ENCODE assay signal across 20 cellular contexts in genomic region chr6:41273699-41274098, GRCh38. TPM values are rescaled to one million over a fixed set of nuclear protein-coding genes. Genes with fewer than 3 reads are reported as not detected.
DNase-seq lines count a peak whose midpoint lies in the region; ATAC-seq and TF ChIP-seq lines count a peak whose summit lies in the region.
"Had no signal": no experiment of that assay in that cellular context is flagged by ENCODE, and none has a peak within 500 bp of the region (broad histone marks: within the 10 kb centered on the region; RNA-seq: fewer than 3 reads in every experiment).

No MANE protein-coding gene starts in this region.

- TF ChIP-seq RAD21 in SK-N-SH (IDR thresholded peaks at IDR 0.05; ENCODE audit: low read length), result no peak

- no peak overlapping the region for H2BK120ac ChIP-seq in neuronal stem cell (ENCODE audit: low read depth, low read length)

- no peak overlapping the region for H3K27ac Mint-ChIP-seq in GM23338
- peak overlapping the region; percentile 35 for H3K27ac Mint-ChIP-seq in dendritic cell treated with granulocyte-macrophage colony-stimulating factor and Interleukin-4, amounts not matched to agents 40 ng/mL and 50 ng/mL, for 4 days
- H3K27ac Mint-ChIP-seq: CD8-positive, alpha-beta memory T cell; HFFc6 had no signal

- no peak overlapping the region for H2BK5ac ChIP-seq in neuronal stem cell (ENCODE audit: low read length)

- ATAC-seq in GM23338 (peak; percentile 71), mucosa of descending colon (no peak)
- ATAC-seq: K562 had no signal

- H3K36me3 ChIP-seq in GM23338 (ENCODE audit: insufficient read depth), result no peaks in the 10 kb centered on the region
- no peaks in the 10 kb centered on the region for H3K36me3 ChIP-seq in neuronal stem cell (replicated peaks in 1 of 2; ENCODE audit: control insufficient read depth in 2 of 2, insufficient read depth in 2 of 2, low read length in 2 of 2)
- no peaks in the 10 kb centered on the region for H3K36me3 ChIP-seq in SK-N-SH (replicated peaks in 1 of 2; ENCODE audit: control insufficient read depth in 1 of 2, insufficient read depth in 2 of 2, low read length in 1 of 2)
- no peaks in the 10 kb centered on the region for H3K36me3 ChIP-seq in mucosa of descending colon (ENCODE audit: low read depth)

- DNase-seq in NCI-H2029 treated with DMSO at 0.1 percent for 48 hours (lab: John Stamatoyannopoulos, UW), result peak; percentile 21
- DNase-seq in NCI-H2029 (lab: John Stamatoyannopoulos, UW), result no peak
- DNase-seq in GM23338 (ENCODE audit: low spot score), result peak; percentile 17
- no peak for DNase-seq in neuronal stem cell (ENCODE audit: low spot score)
- no peak for DNase-seq in SK-N-SH
- no peak for DNase-seq in mucosa of descending colon
- DNase-seq in coronary artery (ENCODE audit: low spot score), result no peak
- DNase-seq: 8988T; CD8-positive, alpha-beta memory T cell; GF-D8; GOT3; HFFc6; NCI-H2081 treated with DMSO at 0.1 percent for 48 hours; NCI-H446 treated with DMSO at 0.1 percent for 48 hours; NCI-H774; RPMI8226; SIG-M5 had no signal

- no peak overlapping the region for H3K23ac ChIP-seq in neuronal stem cell (ENCODE audit: low read depth, low read length, poor library complexity)

- no peak overlapping the region for H3K14ac ChIP-seq in neuronal stem cell (ENCODE audit: low read length)

- H3K27me3 ChIP-seq in GM23338 (ENCODE audit: insufficient read depth) (no peaks in the 10 kb centered on the region), neuronal stem cell (ENCODE audit: control insufficient read depth in 3 of 3, insufficient read depth in 3 of 3, low read depth in 1 of 3, low read length in 3 of 3) (peaks cover 0 to 16% (median 0%) of the 10 kb centered on the region in 3 experiments), SK-N-SH (ENCODE audit: insufficient read depth) (peaks cover 5% of the 10 kb centered on the region; the same call in 1 of the 2 replicates)

- H3F3A ChIP-seq in GM23338 (replicated peaks; ENCODE audit: low read depth) (no peaks in the 10 kb centered on the region), SK-N-SH (replicated peaks; ENCODE audit: insufficient read depth) (no peaks in the 10 kb centered on the region)

- H3K9me3 Mint-ChIP-seq in GM23338, result peaks cover 6% of the 10 kb centered on the region; the same call in 2 of the 3 replicates
- no peaks in the 10 kb centered on the region for H3K9me3 Mint-ChIP-seq in dendritic cell treated with granulocyte-macrophage colony-stimulating factor and Interleukin-4, amounts not matched to agents 40 ng/mL and 50 ng/mL, for 4 days
- H3K9me3 Mint-ChIP-seq: CD8-positive, alpha-beta memory T cell; HFFc6 had no signal

- H3K79me1 ChIP-seq in neuronal stem cell (ENCODE audit: low read depth, low read length), result no peaks in the 10 kb centered on the region

- H4K8ac ChIP-seq in neuronal stem cell (ENCODE audit: low read depth, low read length), result no peak overlapping the region

- no peak overlapping the region for H3K4me3 Mint-ChIP-seq in GM23338
- H3K4me3 Mint-ChIP-seq in dendritic cell treated with granulocyte-macrophage colony-stimulating factor and Interleukin-4, amounts not matched to agents 40 ng/mL and 50 ng/mL, for 4 days, result no peak overlapping the region
- H3K4me3 Mint-ChIP-seq: CD8-positive, alpha-beta memory T cell; HFFc6 had no signal

- intact Hi-C loops in dendritic cell treated with granulocyte-macrophage colony-stimulating factor and Interleukin-4, amounts not matched to agents 40 ng/mL and 50 ng/mL, for 4 days (cut with micrococcal nuclease), result no loop called here
- intact Hi-C loops in mucosa of descending colon (cut with DNase I, micrococcal nuclease), result no loop called here

- H3K36me3 Mint-ChIP-seq in GM23338 (ENCODE audit: low read depth), result no peaks in the 10 kb centered on the region; the same call in 2 of the 3 replicates
- H3K36me3 Mint-ChIP-seq in dendritic cell treated with granulocyte-macrophage colony-stimulating factor and Interleukin-4, amounts not matched to agents 40 ng/mL and 50 ng/mL, for 4 days (ENCODE audit: low read depth), result no peaks in the 10 kb centered on the region
- H3K36me3 Mint-ChIP-seq: CD8-positive, alpha-beta memory T cell had no signal

- H3K4me3 ChIP-seq in GM23338, result no peak overlapping the region
- no peak overlapping the region for H3K4me3 ChIP-seq in neuronal stem cell (ENCODE audit: low read length in 2 of 2)
- H3K4me3 ChIP-seq in SK-N-SH (ENCODE audit: low read depth in 2 of 2, low read length in 1 of 2), result no peak overlapping the region
- H3K4me3 ChIP-seq in mucosa of descending colon, result no peak overlapping the region
- H3K4me3 ChIP-seq in coronary artery, result no peak overlapping the region
- H3K4me3 ChIP-seq: K562 had no signal

- H2BK15ac ChIP-seq in neuronal stem cell (ENCODE audit: low read length), result no peak overlapping the region

- H3K9me3 ChIP-seq in neuronal stem cell (replicated peaks in 1 of 2; ENCODE audit: control insufficient read depth in 2 of 2, insufficient read depth in 1 of 2, low read depth in 1 of 2, low read length in 2 of 2) (no peaks in the 10 kb centered on the region), SK-N-SH (no peaks in the 10 kb centered on the region), mucosa of descending colon (no peaks in the 10 kb centered on the region)

- H3K4me1 ChIP-seq in GM23338 (ENCODE audit: insufficient read depth) (no peaks in the 10 kb centered on the region), neuronal stem cell (ENCODE audit: control insufficient read depth in 2 of 2, insufficient read depth in 1 of 2, low read depth in 1 of 2, low read length in 2 of 2) (no peaks in the 10 kb centered on the region), SK-N-SH (ENCODE audit: control insufficient read depth in 1 of 2, insufficient read depth in 2 of 2, low read depth in 1 of 2, low read length in 1 of 2) (peaks cover 0 to 4% of the 10 kb centered on the region in 2 experiments; a peak in 2 of 4 replicates), mucosa of descending colon (ENCODE audit: low read depth) (no peaks in the 10 kb centered on the region)

- H4K20me1 ChIP-seq in GM23338 (replicated peaks; ENCODE audit: insufficient read depth) (no peaks in the 10 kb centered on the region), SK-N-SH (ENCODE audit: insufficient read depth) (no peaks in the 10 kb centered on the region)

- peak overlapping the region; percentile 21 for H3K18ac ChIP-seq in neuronal stem cell (ENCODE audit: low read length)

- H3K4me1 Mint-ChIP-seq in GM23338, result 0 out of 3 replicates have a peak, but pooled peaks cover 2% of the 10 kb centered on the region
- peaks cover 77% of the 10 kb centered on the region for H3K4me1 Mint-ChIP-seq in dendritic cell treated with granulocyte-macrophage colony-stimulating factor and Interleukin-4, amounts not matched to agents 40 ng/mL and 50 ng/mL, for 4 days (ENCODE audit: low read depth)

- H3K9ac ChIP-seq in neuronal stem cell (ENCODE audit: low read depth, low read length, poor library complexity) (no peak overlapping the region), SK-N-SH (no peak overlapping the region)

- H3K27ac ChIP-seq in GM23338 (ENCODE audit: low read depth) (no peak overlapping the region), neuronal stem cell (replicated peaks; ENCODE audit: low read length) (no peak overlapping the region), SK-N-SH (ENCODE audit: low read depth in 2 of 2, low read length in 1 of 2) (no peak overlapping the region), coronary artery (no peak overlapping the region)

- H3K9me2 ChIP-seq in GM23338 (ENCODE audit: insufficient read depth) (peaks cover 9% of the 10 kb centered on the region; the same call in 1 of the 2 replicates), SK-N-SH (no peaks in the 10 kb centered on the region)

- no peak overlapping the region for H3K4ac ChIP-seq in neuronal stem cell (ENCODE audit: low read length)

- H3K79me2 ChIP-seq in GM23338 (replicated peaks; ENCODE audit: insufficient read depth), result no peaks in the 10 kb centered on the region
- H3K79me2 ChIP-seq in SK-N-SH (ENCODE audit: insufficient read depth), result no peaks in the 10 kb centered on the region

- CTCF ChIA-PET in SK-N-SH (lab: Yijun Ruan, JAX), result interaction anchor here (0.6 to 1.7 kb wide), 3 partner anchors 33 to 1380 kb away, joined by 3 to 4 read pairs (median 3); no protein-coding TSS in a partner anchor

- H3K27me3 Mint-ChIP-seq in GM23338 (ENCODE audit: insufficient read depth, low read depth, poor library complexity), result peaks cover 5% of the 10 kb centered on the region
- peaks cover 2% of the 10 kb centered on the region for H3K27me3 Mint-ChIP-seq in dendritic cell treated with granulocyte-macrophage colony-stimulating factor and Interleukin-4, amounts not matched to agents 40 ng/mL and 50 ng/mL, for 4 days

- no peak overlapping the region for H3K4me2 ChIP-seq in GM23338
- H3K4me2 ChIP-seq in neuronal stem cell (ENCODE audit: insufficient read depth, low read length, poor library complexity, severe bottlenecking), result no peak overlapping the region
- no peak overlapping the region for H3K4me2 ChIP-seq in SK-N-SH

- POLR2A ChIA-PET in SK-N-SH (lab: Yijun Ruan, JAX), result no interaction called here

- no peak overlapping the region for H2AK5ac ChIP-seq in neuronal stem cell (ENCODE audit: low read depth, low read length)

- TF ChIP-seq CTCF in GM23338 (conservative IDR thresholded peaks at IDR 0.05; ENCODE audit: low read depth in 2 of 2) (no peak), SK-N-SH (IDR thresholded peaks at IDR 0.05) (no peak), mucosa of descending colon (IDR thresholded peaks at IDR 0.05) (no peak), coronary artery (IDR thresholded peaks at IDR 0.05) (no peak)

- no CpG with 5 or more reads among the region's 5 CpGs for WGBS in neuronal stem cell (ENCODE audit: extremely low coverage in 2 of 2, insufficient read length in 2 of 2, insufficient replicate concordance in 1 of 2), 2 donors
- 28% methylated on average over 5 of the region's 5 CpGs for WGBS in SK-N-SH (ENCODE audit: low lambda C conversion rate)

- no peak overlapping the region for H4K91ac ChIP-seq in neuronal stem cell (ENCODE audit: low read depth, low read length, poor library complexity)

- H2BK12ac ChIP-seq in neuronal stem cell (ENCODE audit: low read length), result no peak overlapping the region

- TF ChIP-seq EP300 in SK-N-SH (IDR thresholded peaks at IDR 0.05; ENCODE audit: borderline replicate concordance in 1 of 2, low read depth in 1 of 2, low read length in 1 of 2), result no peak

- H2AFZ ChIP-seq in GM23338 (no peak overlapping the region), neuronal stem cell (ENCODE audit: low read length) (no peak overlapping the region), SK-N-SH (ENCODE audit: low read depth) (no peak overlapping the region)

RNA-seq across cellular contexts. Expression of gene TREM1, which starts 12.8 kb away (rescaled TPM):
- not detected in 2 replicates for total RNA-seq in GM23338 (2014; rRNA removed; shearing (Covaris generic))
- not detected in 2 replicates for polyA plus RNA-seq in GM23338 (2016; fragmentation: Nextera tagmentation; extraction: Ambion mirVana)
- polyA plus RNA-seq in neuronal stem cell (2013, experiment 1 of 2), result not detected
- not detected for polyA plus RNA-seq in neuronal stem cell (2013, experiment 2 of 2)
- polyA plus RNA-seq in SK-N-SH (2012; rRNA removed), result not detected in 2 replicates
- not detected in 2 replicates for polyA plus RNA-seq in SK-N-SH (2012; cell fraction: cytosol; rRNA removed)
- not detected in 2 replicates for polyA plus RNA-seq in SK-N-SH (2012; cell fraction: nucleus; rRNA removed)
- 1 to 10 TPM in 2 of 3 donors, not detected in 1; 1.2 to 2.0 TPM for total RNA-seq in mucosa of descending colon
- total RNA-seq: CD8-positive, alpha-beta memory T cell; K562 had no signal
- polyA plus RNA-seq: CD8-positive, alpha-beta memory T cell; K562 had no signal

RNA-seq across cellular contexts. Expression of gene TREML4, which starts 45.5 kb away (rescaled TPM):
- total RNA-seq in GM23338 (2014; rRNA removed; shearing (Covaris generic)), result not detected in 2 replicates
- polyA plus RNA-seq in GM23338 (2016; fragmentation: Nextera tagmentation; extraction: Ambion mirVana), result not detected in 2 replicates
- not detected for polyA plus RNA-seq in neuronal stem cell (2013, experiment 1 of 2)
- polyA plus RNA-seq in neuronal stem cell (2013, experiment 2 of 2), result not detected
- not detected in 2 replicates for polyA plus RNA-seq in SK-N-SH (2012; rRNA removed)
- not detected in 2 replicates for polyA plus RNA-seq in SK-N-SH (2012; cell fraction: cytosol; rRNA removed)
- polyA plus RNA-seq in SK-N-SH (2012; cell fraction: nucleus; rRNA removed), result not detected in 2 replicates
- not detected for total RNA-seq in mucosa of descending colon
- total RNA-seq: CD8-positive, alpha-beta memory T cell; HFFc6; K562 had no signal
- polyA plus RNA-seq: BJ; CD8-positive, alpha-beta memory T cell; K562 had no signal

Comparison
In these comparisons a context has a peak if more than half of its experiments do, and no peak if none do; other contexts are left out.
1. DNase-seq: peak in NCI-H2029 treated with DMSO at 0.1 percent for 48 hours (single experiment) and GM23338 (single experiment); none in NCI-H2029 (single experiment), neuronal stem cell (single experiment), SK-N-SH (single experiment), mucosa of descending colon (0 of 3) and coronary artery (single experiment).